21 cellular contexts compared by ENCODE assay signal in the genomic region with DNA sequence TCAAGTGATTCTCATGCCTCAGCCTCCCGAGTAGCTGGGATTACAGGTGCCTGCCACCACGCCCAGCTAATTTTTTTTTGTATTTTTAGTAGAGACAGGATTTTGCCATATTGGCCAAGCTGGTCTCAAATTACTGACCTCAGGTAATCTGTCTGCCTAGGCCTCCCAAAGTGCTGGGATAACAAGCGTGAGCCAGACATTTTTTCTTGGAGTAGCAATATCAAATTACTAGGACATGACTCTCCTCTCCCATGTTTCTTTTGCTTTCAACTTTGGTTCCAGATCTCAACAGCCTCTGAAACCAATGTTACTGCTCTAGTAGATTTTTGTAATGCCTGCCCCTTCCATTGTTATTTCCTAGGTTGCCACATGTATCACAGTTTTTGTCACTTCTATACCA.
"Had no signal": no experiment of that assay in that cellular context is flagged by ENCODE, and none has a peak within 500 bp of the region (broad histone marks: within the 10 kb centered on the region; RNA-seq: fewer than 3 reads in every experiment).

No MANE protein-coding gene starts in this region.

- H3K9me3 ChIP-seq: esophagus squamous epithelium, gastroesophageal sphincter, ovary, suprapubic skin, thyroid gland, upper lobe of left lung, uterus had no signal

- DNase-seq: dermis blood vessel endothelial cell; esophagus squamous epithelium; foreskin fibroblast; glutamatergic neuron; islet precursor cell; natural killer cell; nucleus accumbens; ovary; right cardiac atrium; stimulated activated CD4-positive, alpha-beta T cell treated with anti-CD3 and anti-CD28 coated beads, Interleukin-4, amount 100 ng/mL, for 1 hour; stimulated activated CD8-positive, alpha-beta memory T cell treated with anti-CD3 and anti-CD28 coated beads, Interleukin-4, amount 100 ng/mL, for 48 hours; stimulated activated naive CD8-positive, alpha-beta T cell treated with anti-CD3 and anti-CD28 coated beads, Interleukin-15, Interleukin-2, amounts not matched to agents 100 U/mL and 50 U/mL, for 24 hours; thyroid gland; upper lobe of left lung; uterus had no signal

- H3K9ac ChIP-seq: neural progenitor cell had no signal

- H2AFZ ChIP-seq: neural progenitor cell had no signal

- H3K4me2 ChIP-seq: neural progenitor cell, smooth muscle cell had no signal

- H3K27me3 ChIP-seq: esophagus squamous epithelium, gastroesophageal sphincter, neural progenitor cell, ovary, suprapubic skin, thyroid gland, upper lobe of left lung, uterus had no signal

- H3K27ac ChIP-seq: esophagus squamous epithelium, gastroesophageal sphincter, neural progenitor cell, ovary, suprapubic skin, thyroid gland, upper lobe of left lung, uterus had no signal

- ATAC-seq: gastroesophageal sphincter; left lobe of liver; natural killer cell; right cardiac atrium; stimulated activated effector memory CD8-positive, alpha-beta T cell treated with anti-CD3 and anti-CD28 coated beads, Interleukin-12 subunit alpha, Interleukin-12 subunit beta, amount 100 ng/mL, for 72 hours; stimulated activated naive CD8-positive, alpha-beta T cell treated with anti-CD3 and anti-CD28 coated beads, Interleukin-15, Interleukin-2, amounts not matched to agents 100 U/mL and 50 U/mL, for 24 hours had no signal

- H3K4me3 ChIP-seq: esophagus squamous epithelium, gastroesophageal sphincter, neural progenitor cell, ovary, smooth muscle cell, suprapubic skin, thyroid gland, upper lobe of left lung, uterus had no signal

- H3K36me3 ChIP-seq: esophagus squamous epithelium, gastroesophageal sphincter, neural progenitor cell, ovary, suprapubic skin, thyroid gland, upper lobe of left lung, uterus had no signal

- H3K4me1 ChIP-seq: esophagus squamous epithelium, gastroesophageal sphincter, suprapubic skin, thyroid gland, upper lobe of left lung, uterus had no signal
